Comparison of ENCODE assay signal across 2 cellular contexts in the genomic region with DNA sequence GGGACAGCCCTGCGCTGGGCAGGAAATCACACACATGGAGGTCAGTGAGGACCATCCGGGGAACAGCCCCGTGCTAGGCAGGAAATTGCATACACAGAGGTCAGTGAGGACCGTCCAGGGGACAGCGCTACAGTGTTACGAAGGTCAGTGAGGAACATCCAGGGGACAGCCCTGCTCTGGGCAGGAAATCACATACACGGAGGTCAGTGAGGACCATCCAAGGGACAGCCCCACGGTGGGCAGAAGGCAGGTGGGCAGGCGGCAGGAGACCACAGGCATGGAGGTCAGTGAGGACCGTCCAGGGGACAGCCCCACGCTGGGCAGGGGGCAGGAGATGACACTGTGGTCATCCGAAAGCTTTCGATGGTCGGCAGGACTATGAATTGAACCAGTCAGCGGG.
TF ChIP-seq lines count a peak whose summit lies in the region.

No MANE protein-coding gene starts in this region.

TF ChIP-seq in A549, 52 proteins besides CTCF, POLR2A, EP300 and RAD21:
- TF ChIP-seq, protein P1, sequence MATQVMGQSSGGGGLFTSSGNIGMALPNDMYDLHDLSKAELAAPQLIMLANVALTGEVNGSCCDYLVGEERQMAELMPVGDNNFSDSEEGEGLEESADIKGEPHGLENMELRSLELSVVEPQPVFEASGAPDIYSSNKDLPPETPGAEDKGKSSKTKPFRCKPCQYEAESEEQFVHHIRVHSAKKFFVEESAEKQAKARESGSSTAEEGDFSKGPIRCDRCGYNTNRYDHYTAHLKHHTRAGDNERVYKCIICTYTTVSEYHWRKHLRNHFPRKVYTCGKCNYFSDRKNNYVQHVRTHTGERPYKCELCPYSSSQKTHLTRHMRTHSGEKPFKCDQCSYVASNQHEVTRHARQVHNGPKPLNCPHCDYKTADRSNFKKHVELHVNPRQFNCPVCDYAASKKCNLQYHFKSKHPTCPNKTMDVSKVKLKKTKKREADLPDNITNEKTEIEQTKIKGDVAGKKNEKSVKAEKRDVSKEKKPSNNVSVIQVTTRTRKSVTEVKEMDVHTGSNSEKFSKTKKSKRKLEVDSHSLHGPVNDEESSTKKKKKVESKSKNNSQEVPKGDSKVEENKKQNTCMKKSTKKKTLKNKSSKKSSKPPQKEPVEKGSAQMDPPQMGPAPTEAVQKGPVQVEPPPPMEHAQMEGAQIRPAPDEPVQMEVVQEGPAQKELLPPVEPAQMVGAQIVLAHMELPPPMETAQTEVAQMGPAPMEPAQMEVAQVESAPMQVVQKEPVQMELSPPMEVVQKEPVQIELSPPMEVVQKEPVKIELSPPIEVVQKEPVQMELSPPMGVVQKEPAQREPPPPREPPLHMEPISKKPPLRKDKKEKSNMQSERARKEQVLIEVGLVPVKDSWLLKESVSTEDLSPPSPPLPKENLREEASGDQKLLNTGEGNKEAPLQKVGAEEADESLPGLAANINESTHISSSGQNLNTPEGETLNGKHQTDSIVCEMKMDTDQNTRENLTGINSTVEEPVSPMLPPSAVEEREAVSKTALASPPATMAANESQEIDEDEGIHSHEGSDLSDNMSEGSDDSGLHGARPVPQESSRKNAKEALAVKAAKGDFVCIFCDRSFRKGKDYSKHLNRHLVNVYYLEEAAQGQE (IDR thresholded peaks at IDR 0.05), result no peak
- TF ChIP-seq JUNB (IDR thresholded peaks at IDR 0.05) (no peak), HEYL (CRISPR knock-in tag; IDR thresholded peaks at IDR 0.05) (no peak), SMC3 (IDR thresholded peaks at IDR 0.05) (no peak)

TF ChIP-seq in K562, 482 proteins besides CTCF, POLR2A, EP300 and RAD21 (continued from another document):
- TF ChIP-seq MEF2A (IDR thresholded peaks at IDR 0.05; ENCODE audit: control insufficient read depth, low read depth, low read length), result no peak
- TF ChIP-seq CBFB (CRISPR knock-in tag; IDR thresholded peaks at IDR 0.05), result peak; percentile 20; the same call in 1 of the 2 replicates
- no peak for TF ChIP-seq DACH1 (IDR thresholded peaks at IDR 0.05; ENCODE audit: partially characterized antibody)
- TF ChIP-seq, protein P2, sequence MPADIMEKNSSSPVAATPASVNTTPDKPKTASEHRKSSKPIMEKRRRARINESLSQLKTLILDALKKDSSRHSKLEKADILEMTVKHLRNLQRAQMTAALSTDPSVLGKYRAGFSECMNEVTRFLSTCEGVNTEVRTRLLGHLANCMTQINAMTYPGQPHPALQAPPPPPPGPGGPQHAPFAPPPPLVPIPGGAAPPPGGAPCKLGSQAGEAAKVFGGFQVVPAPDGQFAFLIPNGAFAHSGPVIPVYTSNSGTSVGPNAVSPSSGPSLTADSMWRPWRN (IDR thresholded peaks at IDR 0.05; ENCODE audit: low read depth), result no peak
- TF ChIP-seq, protein P3, sequence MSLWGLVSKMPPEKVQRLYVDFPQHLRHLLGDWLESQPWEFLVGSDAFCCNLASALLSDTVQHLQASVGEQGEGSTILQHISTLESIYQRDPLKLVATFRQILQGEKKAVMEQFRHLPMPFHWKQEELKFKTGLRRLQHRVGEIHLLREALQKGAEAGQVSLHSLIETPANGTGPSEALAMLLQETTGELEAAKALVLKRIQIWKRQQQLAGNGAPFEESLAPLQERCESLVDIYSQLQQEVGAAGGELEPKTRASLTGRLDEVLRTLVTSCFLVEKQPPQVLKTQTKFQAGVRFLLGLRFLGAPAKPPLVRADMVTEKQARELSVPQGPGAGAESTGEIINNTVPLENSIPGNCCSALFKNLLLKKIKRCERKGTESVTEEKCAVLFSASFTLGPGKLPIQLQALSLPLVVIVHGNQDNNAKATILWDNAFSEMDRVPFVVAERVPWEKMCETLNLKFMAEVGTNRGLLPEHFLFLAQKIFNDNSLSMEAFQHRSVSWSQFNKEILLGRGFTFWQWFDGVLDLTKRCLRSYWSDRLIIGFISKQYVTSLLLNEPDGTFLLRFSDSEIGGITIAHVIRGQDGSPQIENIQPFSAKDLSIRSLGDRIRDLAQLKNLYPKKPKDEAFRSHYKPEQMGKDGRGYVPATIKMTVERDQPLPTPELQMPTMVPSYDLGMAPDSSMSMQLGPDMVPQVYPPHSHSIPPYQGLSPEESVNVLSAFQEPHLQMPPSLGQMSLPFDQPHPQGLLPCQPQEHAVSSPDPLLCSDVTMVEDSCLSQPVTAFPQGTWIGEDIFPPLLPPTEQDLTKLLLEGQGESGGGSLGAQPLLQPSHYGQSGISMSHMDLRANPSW (CRISPR knock-in tag; IDR thresholded peaks at IDR 0.05), result no peak
- no peak for TF ChIP-seq TOE1 (IDR thresholded peaks at IDR 0.05; ENCODE audit: borderline replicate concordance)
- no peak for TF ChIP-seq TOE1 (CRISPR knock-in tag; IDR thresholded peaks at IDR 0.05; ENCODE audit: borderline replicate concordance, low read depth)
- peak; percentile 53; the same call in 1 of the 2 replicates for TF ChIP-seq NR2C2 (CRISPR knock-in tag; IDR thresholded peaks at IDR 0.05)
- TF ChIP-seq NR2C2 (tag; IDR thresholded peaks at IDR 0.05), result no peak
- TF ChIP-seq ZNF699 (CRISPR knock-in tag; IDR thresholded peaks at IDR 0.05; ENCODE audit: insufficient replicate concordance), result no peak
- no peak for TF ChIP-seq HLTF (IDR thresholded peaks at IDR 0.05)
- TF ChIP-seq, protein P4, sequence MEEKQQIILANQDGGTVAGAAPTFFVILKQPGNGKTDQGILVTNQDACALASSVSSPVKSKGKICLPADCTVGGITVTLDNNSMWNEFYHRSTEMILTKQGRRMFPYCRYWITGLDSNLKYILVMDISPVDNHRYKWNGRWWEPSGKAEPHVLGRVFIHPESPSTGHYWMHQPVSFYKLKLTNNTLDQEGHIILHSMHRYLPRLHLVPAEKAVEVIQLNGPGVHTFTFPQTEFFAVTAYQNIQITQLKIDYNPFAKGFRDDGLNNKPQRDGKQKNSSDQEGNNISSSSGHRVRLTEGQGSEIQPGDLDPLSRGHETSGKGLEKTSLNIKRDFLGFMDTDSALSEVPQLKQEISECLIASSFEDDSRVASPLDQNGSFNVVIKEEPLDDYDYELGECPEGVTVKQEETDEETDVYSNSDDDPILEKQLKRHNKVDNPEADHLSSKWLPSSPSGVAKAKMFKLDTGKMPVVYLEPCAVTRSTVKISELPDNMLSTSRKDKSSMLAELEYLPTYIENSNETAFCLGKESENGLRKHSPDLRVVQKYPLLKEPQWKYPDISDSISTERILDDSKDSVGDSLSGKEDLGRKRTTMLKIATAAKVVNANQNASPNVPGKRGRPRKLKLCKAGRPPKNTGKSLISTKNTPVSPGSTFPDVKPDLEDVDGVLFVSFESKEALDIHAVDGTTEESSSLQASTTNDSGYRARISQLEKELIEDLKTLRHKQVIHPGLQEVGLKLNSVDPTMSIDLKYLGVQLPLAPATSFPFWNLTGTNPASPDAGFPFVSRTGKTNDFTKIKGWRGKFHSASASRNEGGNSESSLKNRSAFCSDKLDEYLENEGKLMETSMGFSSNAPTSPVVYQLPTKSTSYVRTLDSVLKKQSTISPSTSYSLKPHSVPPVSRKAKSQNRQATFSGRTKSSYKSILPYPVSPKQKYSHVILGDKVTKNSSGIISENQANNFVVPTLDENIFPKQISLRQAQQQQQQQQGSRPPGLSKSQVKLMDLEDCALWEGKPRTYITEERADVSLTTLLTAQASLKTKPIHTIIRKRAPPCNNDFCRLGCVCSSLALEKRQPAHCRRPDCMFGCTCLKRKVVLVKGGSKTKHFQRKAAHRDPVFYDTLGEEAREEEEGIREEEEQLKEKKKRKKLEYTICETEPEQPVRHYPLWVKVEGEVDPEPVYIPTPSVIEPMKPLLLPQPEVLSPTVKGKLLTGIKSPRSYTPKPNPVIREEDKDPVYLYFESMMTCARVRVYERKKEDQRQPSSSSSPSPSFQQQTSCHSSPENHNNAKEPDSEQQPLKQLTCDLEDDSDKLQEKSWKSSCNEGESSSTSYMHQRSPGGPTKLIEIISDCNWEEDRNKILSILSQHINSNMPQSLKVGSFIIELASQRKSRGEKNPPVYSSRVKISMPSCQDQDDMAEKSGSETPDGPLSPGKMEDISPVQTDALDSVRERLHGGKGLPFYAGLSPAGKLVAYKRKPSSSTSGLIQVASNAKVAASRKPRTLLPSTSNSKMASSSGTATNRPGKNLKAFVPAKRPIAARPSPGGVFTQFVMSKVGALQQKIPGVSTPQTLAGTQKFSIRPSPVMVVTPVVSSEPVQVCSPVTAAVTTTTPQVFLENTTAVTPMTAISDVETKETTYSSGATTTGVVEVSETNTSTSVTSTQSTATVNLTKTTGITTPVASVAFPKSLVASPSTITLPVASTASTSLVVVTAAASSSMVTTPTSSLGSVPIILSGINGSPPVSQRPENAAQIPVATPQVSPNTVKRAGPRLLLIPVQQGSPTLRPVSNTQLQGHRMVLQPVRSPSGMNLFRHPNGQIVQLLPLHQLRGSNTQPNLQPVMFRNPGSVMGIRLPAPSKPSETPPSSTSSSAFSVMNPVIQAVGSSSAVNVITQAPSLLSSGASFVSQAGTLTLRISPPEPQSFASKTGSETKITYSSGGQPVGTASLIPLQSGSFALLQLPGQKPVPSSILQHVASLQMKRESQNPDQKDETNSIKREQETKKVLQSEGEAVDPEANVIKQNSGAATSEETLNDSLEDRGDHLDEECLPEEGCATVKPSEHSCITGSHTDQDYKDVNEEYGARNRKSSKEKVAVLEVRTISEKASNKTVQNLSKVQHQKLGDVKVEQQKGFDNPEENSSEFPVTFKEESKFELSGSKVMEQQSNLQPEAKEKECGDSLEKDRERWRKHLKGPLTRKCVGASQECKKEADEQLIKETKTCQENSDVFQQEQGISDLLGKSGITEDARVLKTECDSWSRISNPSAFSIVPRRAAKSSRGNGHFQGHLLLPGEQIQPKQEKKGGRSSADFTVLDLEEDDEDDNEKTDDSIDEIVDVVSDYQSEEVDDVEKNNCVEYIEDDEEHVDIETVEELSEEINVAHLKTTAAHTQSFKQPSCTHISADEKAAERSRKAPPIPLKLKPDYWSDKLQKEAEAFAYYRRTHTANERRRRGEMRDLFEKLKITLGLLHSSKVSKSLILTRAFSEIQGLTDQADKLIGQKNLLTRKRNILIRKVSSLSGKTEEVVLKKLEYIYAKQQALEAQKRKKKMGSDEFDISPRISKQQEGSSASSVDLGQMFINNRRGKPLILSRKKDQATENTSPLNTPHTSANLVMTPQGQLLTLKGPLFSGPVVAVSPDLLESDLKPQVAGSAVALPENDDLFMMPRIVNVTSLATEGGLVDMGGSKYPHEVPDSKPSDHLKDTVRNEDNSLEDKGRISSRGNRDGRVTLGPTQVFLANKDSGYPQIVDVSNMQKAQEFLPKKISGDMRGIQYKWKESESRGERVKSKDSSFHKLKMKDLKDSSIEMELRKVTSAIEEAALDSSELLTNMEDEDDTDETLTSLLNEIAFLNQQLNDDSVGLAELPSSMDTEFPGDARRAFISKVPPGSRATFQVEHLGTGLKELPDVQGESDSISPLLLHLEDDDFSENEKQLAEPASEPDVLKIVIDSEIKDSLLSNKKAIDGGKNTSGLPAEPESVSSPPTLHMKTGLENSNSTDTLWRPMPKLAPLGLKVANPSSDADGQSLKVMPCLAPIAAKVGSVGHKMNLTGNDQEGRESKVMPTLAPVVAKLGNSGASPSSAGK (IDR thresholded peaks at IDR 0.05), result no peak
- no peak for TF ChIP-seq MIER1 (IDR thresholded peaks at IDR 0.05; ENCODE audit: low read depth)
- TF ChIP-seq ZNF133 (CRISPR knock-in tag; IDR thresholded peaks at IDR 0.05), result no peak
- no peak for TF ChIP-seq GATAD2A (IDR thresholded peaks at IDR 0.05)
- no peak for TF ChIP-seq MEIS2 (IDR thresholded peaks at IDR 0.05; ENCODE audit: partially characterized antibody)
- no peak for TF ChIP-seq EP400 (IDR thresholded peaks at IDR 0.05)
- no peak for TF ChIP-seq EZH2 (IDR thresholded peaks at IDR 0.05; ENCODE audit: borderline replicate concordance, low read depth, low read length)
- no peak for TF ChIP-seq HMG20A (CRISPR knock-in tag; conservative IDR thresholded peaks at IDR 0.05)
- no peak for TF ChIP-seq ZNF282 (CRISPR knock-in tag; IDR thresholded peaks at IDR 0.05)
